In the genomic region with DNA sequence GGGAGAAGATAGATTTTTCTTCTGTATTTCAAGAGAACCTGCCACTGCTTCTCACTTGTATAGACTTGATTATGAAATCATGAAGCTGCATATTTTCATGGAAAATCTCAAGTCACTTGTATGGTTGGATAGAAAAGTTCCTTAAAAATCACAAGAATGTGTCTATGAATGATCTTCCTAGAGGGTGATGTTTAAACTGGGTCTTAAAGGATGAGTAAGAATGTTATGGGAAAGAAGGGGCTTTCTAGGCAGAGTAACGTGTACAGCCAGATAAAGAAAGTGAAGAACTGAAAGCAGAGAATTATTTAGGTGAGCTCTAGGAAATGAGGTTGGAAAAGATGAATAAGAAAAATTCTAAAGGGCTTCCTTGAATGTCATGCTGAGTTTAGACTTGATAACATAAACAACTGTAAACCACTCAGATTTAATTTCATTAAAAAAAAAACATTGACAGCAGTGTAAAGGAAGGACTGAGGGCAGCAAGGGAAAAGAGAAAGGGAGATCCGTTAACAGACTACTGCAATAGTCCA, we compare ENCODE assay signal across 28 cellular contexts. TPM values are rescaled to one million over a fixed set of nuclear protein-coding genes. Genes with fewer than 3 reads are reported as not detected.
DNase-seq lines count a peak whose midpoint lies in the region; ATAC-seq and TF ChIP-seq lines count a peak whose summit lies in the region.
"Had no signal": no experiment of that assay in that cellular context is flagged by ENCODE, and none has a peak within 500 bp of the region (broad histone marks: within the 10 kb centered on the region; RNA-seq: fewer than 3 reads in every experiment).

No MANE protein-coding gene starts in this region.

- no peak overlapping the region for H4K91ac ChIP-seq in IMR-90 (ENCODE audit: insufficient read depth, low read depth, low read length)

- no peak overlapping the region for H2AK5ac ChIP-seq in IMR-90 (ENCODE audit: low read depth, low read length)

- H3K4me1 Mint-ChIP-seq in stimulated activated naive CD8-positive, alpha-beta T cell treated with anti-CD3 and anti-CD28 coated beads, Interleukin-15, amount 100 ng/mL, for 72 hours: peaks cover 15% of the 10 kb centered on the region
- H3K4me1 Mint-ChIP-seq in stimulated activated effector memory CD8-positive, alpha-beta T cell treated with anti-CD3 and anti-CD28 coated beads, Interleukin-12 subunit alpha, Interleukin-12 subunit beta, amount 100 ng/mL, for 72 hours: peaks cover 15% of the 10 kb centered on the region

- TF ChIP-seq RAD21 in IMR-90 (IDR thresholded peaks at IDR 0.05; ENCODE audit: low read length): no peak

- no peaks in the 10 kb centered on the region for H3K36me3 ChIP-seq in IMR-90 (ENCODE audit: control insufficient read depth, insufficient read depth, low read length)
- H3K36me3 ChIP-seq: left ventricle myocardium inferior, thyroid gland had no signal

- H3K9me3 ChIP-seq in IMR-90 (ENCODE audit: control insufficient read depth, insufficient read depth, low read length): no peaks in the 10 kb centered on the region
- H3K9me3 ChIP-seq: A549, heart left ventricle, left ventricle myocardium inferior, SK-N-SH, spleen, thyroid gland had no signal

- intact Hi-C loops in IMR-90 (cut with micrococcal nuclease): loop anchor here (5.0 to 10.0 kb wide), 5 partner anchors 159 to 849 kb away; no protein-coding TSS in a partner anchor

- no peak overlapping the region for H2AFZ ChIP-seq in IMR-90 (replicated peaks; ENCODE audit: low read length, poor library complexity)

- peaks cover 27 to 57% of the 10 kb centered on the region in 2 experiments for H3K79me1 ChIP-seq in IMR-90 (ENCODE audit: low read depth in 1 of 2, low read length in 2 of 2)

- H3K27ac ChIP-seq in IMR-90 (ENCODE audit: insufficient read depth, low read length): no peak overlapping the region
- H3K27ac ChIP-seq: A549, epithelial cell of prostate, heart left ventricle, left ventricle myocardium inferior, thyroid gland had no signal

- no peak overlapping the region for H3K4ac ChIP-seq in IMR-90 (ENCODE audit: low read depth, low read length)

- peak; percentile 16 for ATAC-seq in stimulated activated naive CD8-positive, alpha-beta T cell treated with anti-CD3 and anti-CD28 coated beads, Interleukin-15, Interleukin-2, amounts not matched to agents 100 U/mL and 50 U/mL, for 24 hours
- ATAC-seq in stimulated activated naive CD8-positive, alpha-beta T cell treated with anti-CD3 and anti-CD28 coated beads, Interleukin-15, amount 100 ng/mL, for 72 hours: no peak
- peak; percentile 40 for ATAC-seq in IMR-90 (ENCODE audit: low read depth)
- peak; percentile 11 for ATAC-seq in stimulated activated effector memory CD8-positive, alpha-beta T cell treated with anti-CD3 and anti-CD28 coated beads, Interleukin-12 subunit alpha, Interleukin-12 subunit beta, amount 100 ng/mL, for 72 hours
- no peak for ATAC-seq in GM21529 (IDR thresholded peaks at IDR 0.05; ENCODE audit: unreplicated experiment)
- ATAC-seq: A549, right cardiac atrium had no signal

- H3K4me3 ChIP-seq in IMR-90 (ENCODE audit: insufficient read depth, low read depth, low read length) (peak overlapping the region; percentile 10; the same call in 1 of the 2 replicates), choroid plexus epithelial cell (ENCODE audit: low read depth, low read length) (no peak overlapping the region)
- H3K4me3 ChIP-seq: A549, heart left ventricle, left ventricle myocardium inferior, spleen, thyroid gland had no signal

- POLR2A ChIA-PET in IMR-90 (lab: Charles Lee; ENCODE audit: unreplicated experiment): no interaction called here

- peaks cover 3% of the 10 kb centered on the region; the same call in 1 of the 2 replicates for H3K9me1 ChIP-seq in IMR-90 (ENCODE audit: insufficient read depth, low read length)

- no peak overlapping the region for H2AK9ac ChIP-seq in IMR-90 (replicated peaks; ENCODE audit: low read depth, low read length, poor library complexity)

- no peak overlapping the region for H4K5ac ChIP-seq in IMR-90 (ENCODE audit: low read depth, low read length)

- H3K4me3 Mint-ChIP-seq in stimulated activated naive CD8-positive, alpha-beta T cell treated with anti-CD3 and anti-CD28 coated beads, Interleukin-15, amount 100 ng/mL, for 72 hours: no peak overlapping the region
- H3K4me3 Mint-ChIP-seq in stimulated activated effector memory CD8-positive, alpha-beta T cell treated with anti-CD3 and anti-CD28 coated beads, Interleukin-12 subunit alpha, Interleukin-12 subunit beta, amount 100 ng/mL, for 72 hours: no peak overlapping the region
- H3K4me3 Mint-ChIP-seq: activated naive CD4-positive, alpha-beta T cell treated with anti-CD3 and anti-CD28 coated beads, Interleukin-2, amount 10 ng/mL, durations not matched to agents 7 days and 5 days had no signal

- H3K4me1 ChIP-seq in IMR-90 (ENCODE audit: control insufficient read depth, insufficient read depth, low read length): no peaks in the 10 kb centered on the region; the same call in 1 of the 2 replicates

- no peaks in the 10 kb centered on the region for H3K27me3 ChIP-seq in IMR-90 (ENCODE audit: control insufficient read depth, insufficient read depth, low read length)
- H3K27me3 ChIP-seq: heart left ventricle, spleen, thyroid gland had no signal

- H3K56ac ChIP-seq in IMR-90 (ENCODE audit: extremely low read depth, insufficient read depth, low read length): no peak overlapping the region

- WGBS in IMR-90 (ENCODE audit: extremely low coverage in 2 of 2, insufficient read length in 1 of 2), 2 experiments: 0% methylated on average over 1 of the region's 2 CpGs; no CpG with 5 or more reads in 1 of the 2 experiments

- H3K4me2 ChIP-seq in IMR-90 (ENCODE audit: low read depth, low read length): peak overlapping the region; percentile 86
- H3K4me2 ChIP-seq: A549, SK-N-SH had no signal

- H3K18ac ChIP-seq in IMR-90 (ENCODE audit: low read depth, low read length): no peak overlapping the region

- no peak overlapping the region for H4K8ac ChIP-seq in IMR-90 (ENCODE audit: low read depth in 2 of 2, low read length in 2 of 2)

- DNase-seq in stimulated activated naive CD8-positive, alpha-beta T cell treated with anti-CD3 and anti-CD28 coated beads, Interleukin-15, Interleukin-2, amounts not matched to agents 100 U/mL and 50 U/mL, for 24 hours: no peak
- no peak for DNase-seq in stimulated activated naive CD8-positive, alpha-beta T cell treated with anti-CD3 and anti-CD28 coated beads, Interleukin-15, amount 100 ng/mL, for 72 hours
- DNase-seq in IMR-90 (peak; percentile 75), choroid plexus epithelial cell (ENCODE audit: low read depth) (peak; percentile 48), nucleus accumbens (lab: John Stamatoyannopoulos, UW) (no peak), NCI-H82 (lab: John Stamatoyannopoulos, UW) (no peak)
- DNase-seq in stimulated activated effector memory CD8-positive, alpha-beta T cell treated with anti-CD3 and anti-CD28 coated beads, Interleukin-12 subunit alpha, Interleukin-12 subunit beta, amount 100 ng/mL, for 72 hours (ENCODE audit: low spot score in 2 of 2): no peak
- DNase-seq: activated CD4-positive, alpha-beta T cell treated with anti-CD3 and anti-CD28 coated beads, Interleukin-2, amount 50 U/mL, for 4 hours; activated CD4-positive, CD25-positive, alpha-beta regulatory T cell; activated naive CD4-positive, alpha-beta T cell treated with anti-CD3 and anti-CD28 coated beads, Interleukin-2, amount 10 ng/mL, durations not matched to agents 7 days and 5 days; anterior cingulate cortex; DMS153; effector CD4-positive, alpha-beta T cell; heart left ventricle; KBM-7; left ventricle myocardium inferior; NCI-H2029; NCI-H2227 treated with DMSO at 0.1 percent for 48 hours; NCI-H526; NK-92 treated with Interleukin-12 subunit alpha and Interleukin-12 subunit beta, amount 100 ng/mL, for 24 hours; right cardiac atrium; SK-N-SH; spleen; stimulated activated CD8-positive, alpha-beta memory T cell treated with anti-CD3 and anti-CD28 coated beads, Interleukin-4, amount 100 ng/mL, for 48 hours; thyroid gland had no signal

- H3K14ac ChIP-seq in IMR-90 (replicated peaks; ENCODE audit: low read depth, low read length): no peak overlapping the region

- H3K9ac ChIP-seq in IMR-90 (ENCODE audit: low read depth, low read length): no peak overlapping the region
- H3K9ac ChIP-seq: SK-N-SH had no signal

- H4K20me1 ChIP-seq in IMR-90 (ENCODE audit: insufficient read depth, low read length): peaks cover 34% of the 10 kb centered on the region; the same call in 1 of the 2 replicates

- no TSS peak for BruUV-seq in IMR-90 (replicated peaks; lab: Mats Ljungman, UMichigan)

- CTCF ChIA-PET in IMR-90 (lab: Yijun Ruan, JAX): no interaction called here

- no peak overlapping the region for H2BK20ac ChIP-seq in IMR-90 (ENCODE audit: low read depth, low read length)

- no peak overlapping the region for H3K23ac ChIP-seq in IMR-90 (ENCODE audit: low read depth, low read length)

- no peak for TF ChIP-seq POLR2A in IMR-90 (IDR thresholded peaks at IDR 0.05; ENCODE audit: low read depth, low read length)

- no peak overlapping the region for H2BK5ac ChIP-seq in IMR-90 (ENCODE audit: low read depth, low read length, poor library complexity, severe bottlenecking)

- no peak overlapping the region for H3K27ac Mint-ChIP-seq in stimulated activated naive CD8-positive, alpha-beta T cell treated with anti-CD3 and anti-CD28 coated beads, Interleukin-15, amount 100 ng/mL, for 72 hours
- H3K27ac Mint-ChIP-seq in stimulated activated effector memory CD8-positive, alpha-beta T cell treated with anti-CD3 and anti-CD28 coated beads, Interleukin-12 subunit alpha, Interleukin-12 subunit beta, amount 100 ng/mL, for 72 hours: no peak overlapping the region
- H3K27ac Mint-ChIP-seq: activated naive CD4-positive, alpha-beta T cell treated with anti-CD3 and anti-CD28 coated beads, Interleukin-2, amount 10 ng/mL, durations not matched to agents 7 days and 5 days had no signal

- no peak overlapping the region for H2BK15ac ChIP-seq in IMR-90 (ENCODE audit: low read depth, low read length)

- H3K9me3 Mint-ChIP-seq in stimulated activated naive CD8-positive, alpha-beta T cell treated with anti-CD3 and anti-CD28 coated beads, Interleukin-15, amount 100 ng/mL, for 72 hours: no peaks in the 10 kb centered on the region
- H3K9me3 Mint-ChIP-seq in stimulated activated effector memory CD8-positive, alpha-beta T cell treated with anti-CD3 and anti-CD28 coated beads, Interleukin-12 subunit alpha, Interleukin-12 subunit beta, amount 100 ng/mL, for 72 hours: no peaks in the 10 kb centered on the region
- H3K9me3 Mint-ChIP-seq: activated naive CD4-positive, alpha-beta T cell treated with anti-CD3 and anti-CD28 coated beads, Interleukin-2, amount 10 ng/mL, durations not matched to agents 7 days and 5 days had no signal

- no peak for TF ChIP-seq CTCF in IMR-90 (conservative IDR thresholded peaks at IDR 0.05; ENCODE audit: low read depth, low read length)
- no peak for TF ChIP-seq CTCF in choroid plexus epithelial cell (conservative IDR thresholded peaks at IDR 0.05; ENCODE audit: low read depth, low read length)

- no peaks in the 10 kb centered on the region for H3K27me3 Mint-ChIP-seq in stimulated activated naive CD8-positive, alpha-beta T cell treated with anti-CD3 and anti-CD28 coated beads, Interleukin-15, amount 100 ng/mL, for 72 hours

- dilution Hi-C loops in IMR-90 (cut with HindIII; ENCODE audit: low sequenced_read_pairs, unreplicated experiment): no loop called here

- in situ Hi-C loops in IMR-90 (cut with MboI; ENCODE audit: low sequenced_read_pairs): no loop called here

- H2BK120ac ChIP-seq in IMR-90 (ENCODE audit: low read depth, low read length): no peak overlapping the region

- H3K36me3 Mint-ChIP-seq in stimulated activated effector memory CD8-positive, alpha-beta T cell treated with anti-CD3 and anti-CD28 coated beads, Interleukin-12 subunit alpha, Interleukin-12 subunit beta, amount 100 ng/mL, for 72 hours: peaks cover 9% of the 10 kb centered on the region

RNA-seq across cellular contexts. Expression of a gene that starts 4.9 kb away (rescaled TPM):
- 52.0 and 110 TPM in 2 replicates for total RNA-seq in IMR-90 (2012; rRNA removed)
- 32.2 and 45.9 TPM in 2 replicates for polyA plus RNA-seq in IMR-90 (2012; rRNA removed)
- 21.8 and 23.3 TPM in 2 replicates for polyA plus RNA-seq in IMR-90 (2012; cell fraction: cytosol; rRNA removed)
- polyA plus RNA-seq in IMR-90 (2012; cell fraction: nucleus; rRNA removed; ENCODE audit: low replicate concordance): 14.8 and 56.7 TPM in 2 replicates

Comparison
In these comparisons a context has a peak if more than half of its experiments do, and no peak if none do; other contexts are left out.
1. ATAC-seq: peak in stimulated activated naive CD8-positive, alpha-beta T cell treated with anti-CD3 and anti-CD28 coated beads, Interleukin-15, Interleukin-2, amounts not matched to agents 100 U/mL and 50 U/mL, for 24 hours (single experiment), IMR-90 (single experiment) and stimulated activated effector memory CD8-positive, alpha-beta T cell treated with anti-CD3 and anti-CD28 coated beads, Interleukin-12 subunit alpha, Interleukin-12 subunit beta, amount 100 ng/mL, for 72 hours (single experiment); none in stimulated activated naive CD8-positive, alpha-beta T cell treated with anti-CD3 and anti-CD28 coated beads, Interleukin-15, amount 100 ng/mL, for 72 hours (single experiment) and GM21529 (single experiment).
2. DNase-seq: peak in IMR-90 (single experiment) and choroid plexus epithelial cell (single experiment); none in stimulated activated naive CD8-positive, alpha-beta T cell treated with anti-CD3 and anti-CD28 coated beads, Interleukin-15, Interleukin-2, amounts not matched to agents 100 U/mL and 50 U/mL, for 24 hours (single experiment), stimulated activated naive CD8-positive, alpha-beta T cell treated with anti-CD3 and anti-CD28 coated beads, Interleukin-15, amount 100 ng/mL, for 72 hours (0 of 2), stimulated activated effector memory CD8-positive, alpha-beta T cell treated with anti-CD3 and anti-CD28 coated beads, Interleukin-12 subunit alpha, Interleukin-12 subunit beta, amount 100 ng/mL, for 72 hours (0 of 2), nucleus accumbens (0 of 56) and NCI-H82 (single experiment).